ENCODE assay signal across 8 cellular contexts in the genomic region with DNA sequence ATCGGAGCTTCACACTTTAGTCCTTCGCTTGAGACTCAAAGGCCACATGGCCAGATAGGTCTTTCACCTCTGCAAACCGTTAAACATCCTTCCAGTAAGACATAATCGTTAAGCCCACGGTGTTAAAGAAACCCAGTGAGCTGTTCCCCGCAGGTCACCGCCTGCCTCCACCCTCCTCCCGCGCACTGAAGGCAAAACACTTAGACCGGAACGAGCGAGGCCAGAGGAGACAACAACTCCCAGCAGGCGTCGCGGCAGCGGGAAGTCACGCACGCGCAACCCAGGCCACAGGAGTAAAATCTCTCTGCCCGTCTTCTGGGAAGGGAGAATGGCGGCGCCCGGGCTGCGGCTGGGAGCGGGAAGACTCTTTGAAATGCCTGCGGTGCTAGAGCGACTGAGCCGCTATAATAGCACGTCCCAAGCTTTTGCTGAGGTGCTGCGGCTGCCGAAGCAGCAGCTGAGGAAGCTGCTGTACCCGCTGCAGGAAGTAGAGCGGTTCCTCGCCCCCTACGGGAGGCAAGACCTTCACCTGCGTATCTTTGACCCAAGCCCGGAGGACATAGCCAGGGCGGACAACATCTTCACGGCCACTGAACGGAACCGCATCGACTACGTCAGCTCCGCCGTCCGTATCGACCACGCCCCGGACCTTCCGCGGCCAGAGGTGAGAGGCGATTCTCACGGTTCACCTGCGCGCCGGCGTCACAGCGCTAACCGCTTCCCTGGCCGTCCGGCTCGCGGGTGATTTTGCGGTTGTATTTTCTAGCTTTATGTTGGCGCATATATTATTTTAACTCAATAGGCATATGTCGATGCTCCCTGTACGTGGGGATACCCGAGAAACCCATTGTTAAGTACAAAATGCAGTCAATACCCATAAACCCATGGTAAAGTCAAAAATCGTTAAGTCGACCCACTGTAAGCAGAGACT. TPM values are rescaled to one million over a fixed set of nuclear protein-coding genes. Genes with fewer than 3 reads are reported as not detected.
DNase-seq lines count a peak whose midpoint lies in the region; ATAC-seq and TF ChIP-seq lines count a peak whose summit lies in the region.

A gene (plus strand): TSS at position 313 of the 931 bp plus-strand sequence. CDS start 16 bp downstream, at position 329.

- peak within 1 kb of the TSS; percentile 90 for H3K27ac Mint-ChIP-seq in activated CD4-positive, alpha-beta memory T cell treated with anti-CD3 and anti-CD28 coated beads, Interleukin-2, amount 10 ng/mL, durations not matched to agents 7 days and 5 days

- ATAC-seq in GM19438 (IDR thresholded peaks at IDR 0.05; ENCODE audit: low read depth, unreplicated experiment) = peak; percentile 98
- peak; percentile 53 for ATAC-seq in HG03575 (IDR thresholded peaks at IDR 0.05; ENCODE audit: extremely low read depth, insufficient number of reproducible peaks, low FRiP score, unreplicated experiment)

- no peaks in the 10 kb centered on the region for H3K27me3 ChIP-seq in duodenal mucosa (ENCODE audit: control insufficient read depth in 1 of 2, insufficient read depth in 2 of 2, low read length in 2 of 2)

- H3K4me1 ChIP-seq in duodenal mucosa (ENCODE audit: control insufficient read depth in 1 of 2, insufficient read depth in 2 of 2, low read length in 2 of 2) = peaks cover 10 to 15% of the 10 kb centered on the region in 2 donors

- H3K27me3 Mint-ChIP-seq in activated CD4-positive, alpha-beta memory T cell treated with anti-CD3 and anti-CD28 coated beads, Interleukin-2, amount 10 ng/mL, durations not matched to agents 7 days and 5 days = no peaks in the 10 kb centered on the region

- TF ChIP-seq CTCF in lower leg skin (IDR thresholded peaks at IDR 0.05) = no peak

- intact Hi-C loops in lower leg skin (cut with DNase I; ENCODE audit: low total_unique reads) = no loop called here

- DNase-seq in CD1c-positive myeloid dendritic cell (ENCODE audit: extremely low spot score) (peak; percentile 92), NCI-H82 treated with DMSO at 0.1 percent for 48 hours (lab: John Stamatoyannopoulos, UW; ENCODE audit: unreplicated experiment) (peak; percentile 91), lower leg skin (ENCODE audit: low spot score in 2 of 2) (peak; percentile 86 to 98)
- DNase-seq in activated CD4-positive, alpha-beta memory T cell treated with anti-CD3 and anti-CD28 coated beads, Interleukin-2, amount 10 ng/mL, durations not matched to agents 7 days and 5 days = peak; percentile 88
- DNase-seq in stimulated activated CD4-positive, alpha-beta T cell treated with anti-CD3 and anti-CD28 coated beads, Interleukin-4, amount 100 ng/mL, for 48 hours (ENCODE audit: low read depth in 2 of 2) = peak; percentile 77 to 86

- TF ChIP-seq POLR2A in lower leg skin (IDR thresholded peaks at IDR 0.05) = peak in 1 of 2 donors; percentile 66

- peaks cover 64% of the 10 kb centered on the region for H3K4me1 Mint-ChIP-seq in activated CD4-positive, alpha-beta memory T cell treated with anti-CD3 and anti-CD28 coated beads, Interleukin-2, amount 10 ng/mL, durations not matched to agents 7 days and 5 days

- whole genome bisulfite sequencing in lower leg skin, 2 donors = 2% methylated on average over 42 to 57 of the region's 70 CpGs

- CTCF ChIA-PET in activated CD4-positive, alpha-beta memory T cell treated with anti-CD3 and anti-CD28 coated beads, Interleukin-2, amount 10 ng/mL, durations not matched to agents 7 days and 5 days (lab: Charles Lee) = interaction anchor here (1.0 to 2.4 kb wide), 12 partner anchors 10 to 431 kb away, joined by 3 to 15 read pairs (median 5); a partner anchor contains a TSS

- H3K36me3 Mint-ChIP-seq in activated CD4-positive, alpha-beta memory T cell treated with anti-CD3 and anti-CD28 coated beads, Interleukin-2, amount 10 ng/mL, durations not matched to agents 7 days and 5 days (ENCODE audit: low read depth) = peaks cover 28% of the 10 kb centered on the region

- H3K9me3 Mint-ChIP-seq in activated CD4-positive, alpha-beta memory T cell treated with anti-CD3 and anti-CD28 coated beads, Interleukin-2, amount 10 ng/mL, durations not matched to agents 7 days and 5 days = no peaks in the 10 kb centered on the region

- H3K4me3 Mint-ChIP-seq in activated CD4-positive, alpha-beta memory T cell treated with anti-CD3 and anti-CD28 coated beads, Interleukin-2, amount 10 ng/mL, durations not matched to agents 7 days and 5 days = peak within 1 kb of the TSS; percentile 80

- no peaks in the 10 kb centered on the region for H3K9me3 ChIP-seq in duodenal mucosa (ENCODE audit: control insufficient read depth in 1 of 2, low read length in 2 of 2)

- H3K36me3 ChIP-seq in duodenal mucosa (ENCODE audit: control insufficient read depth in 1 of 2, insufficient read depth in 2 of 2, low read length in 2 of 2) = no peaks in the 10 kb centered on the region

- H3K4me3 ChIP-seq in duodenal mucosa (ENCODE audit: low read depth in 1 of 2, low read length in 2 of 2) = peak within 1 kb of the TSS; percentile 93 to 96
- peak within 1 kb of the TSS; percentile 78 for H3K4me3 ChIP-seq in lower leg skin (ENCODE audit: low read depth, poor library complexity, severe bottlenecking)

- POLR2A ChIA-PET in activated CD4-positive, alpha-beta memory T cell treated with anti-CD3 and anti-CD28 coated beads, Interleukin-2, amount 10 ng/mL, durations not matched to agents 7 days and 5 days (lab: Charles Lee) = interaction anchor here (0.5 to 4.2 kb wide), 20 partner anchors 9 to 542 kb away, joined by 3 to 84 read pairs (median 6); a partner anchor contains a TSS

- peak within 1 kb of the TSS; percentile 98 for H3K27ac ChIP-seq in duodenal mucosa (ENCODE audit: low read depth, low read length)

- H3K9ac ChIP-seq in duodenal mucosa (ENCODE audit: low read depth in 1 of 2, low read length in 2 of 2) = peak within 1 kb of the TSS; percentile 84 to 96

RNA-seq across cellular contexts. Expression of the gene that starts here (rescaled TPM):
- 10 to 100 TPM; 27.7 to 28.2 TPM for total RNA-seq in activated CD4-positive, alpha-beta memory T cell treated with anti-CD3 and anti-CD28 coated beads, Interleukin-2, amount 10 ng/mL, durations not matched to agents 7 days and 5 days
- total RNA-seq in lower leg skin = 10 to 100 TPM; 11.8 to 32.7 (median 19.8) TPM

Comparison
In these comparisons a context has a peak if more than half of its experiments do, and no peak if none do; other contexts are left out.
1. Peak in every context shown above with its lines: DNase-seq, ATAC-seq, H3K4me3 ChIP-seq and H3K27ac ChIP-seq.